In genomic region chr3:126816323-126816722, GRCh38 we compare ENCODE assay signal across 19 cellular contexts.
"Had no signal": no experiment of that assay in that cellular context is flagged by ENCODE, and none has a peak within 500 bp of the region (broad histone marks: within the 10 kb centered on the region; RNA-seq: fewer than 3 reads in every experiment).

No MANE protein-coding gene starts in this region.

- ATAC-seq: left lobe of liver, lower lobe of right lung, mucosa of descending colon had no signal

- H3K9me3 ChIP-seq: lower lobe of right lung, mucosa of descending colon, thyroid gland had no signal

- H3K4me1 Mint-ChIP-seq: activated naive CD4-positive, alpha-beta T cell treated with anti-CD3 and anti-CD28 coated beads, Interleukin-2, amount 10 ng/mL, durations not matched to agents 7 days and 5 days had no signal

- H3K9me3 Mint-ChIP-seq: activated CD4-positive, alpha-beta memory T cell treated with anti-CD3 and anti-CD28 coated beads for 36 hours; activated naive CD4-positive, alpha-beta T cell treated with anti-CD3 and anti-CD28 coated beads, Interleukin-2, amount 10 ng/mL, durations not matched to agents 7 days and 5 days had no signal

- H3K27me3 Mint-ChIP-seq: activated CD4-positive, alpha-beta memory T cell treated with anti-CD3 and anti-CD28 coated beads for 36 hours; activated naive CD4-positive, alpha-beta T cell treated with anti-CD3 and anti-CD28 coated beads, Interleukin-2, amount 10 ng/mL, durations not matched to agents 7 days and 5 days; stimulated activated naive CD8-positive, alpha-beta T cell treated with anti-CD3 and anti-CD28 coated beads, Interleukin-15, Interleukin-2, amounts not matched to agents 100 ng/mL and 50 ng/mL, for 24 hours had no signal

- H3K4me3 ChIP-seq: lower lobe of right lung, mucosa of descending colon, thyroid gland had no signal

- DNase-seq: activated CD4-positive, alpha-beta memory T cell treated with anti-CD3 and anti-CD28 coated beads for 36 hours; activated CD4-positive, alpha-beta T cell treated with anti-CD3 and anti-CD28 coated beads for 48 hours; activated effector memory CD4-positive, alpha-beta T cell treated with anti-CD3 and anti-CD28 coated beads, Interleukin-2, amount 50 U/mL, for 16 hours; activated naive CD4-positive, alpha-beta T cell treated with anti-CD3 and anti-CD28 coated beads, Interleukin-2, amount 10 ng/mL, durations not matched to agents 7 days and 5 days; activated T-cell treated with anti-CD3 and anti-CD28 coated beads for 4 hours; amygdala; cortex of kidney; lower lobe of right lung; mesendoderm; mucosa of descending colon; nephron progenitor cell; nucleus accumbens; stimulated activated CD4-positive, alpha-beta T cell treated with anti-CD3 and anti-CD28 coated beads, Interleukin-12 subunit alpha, Interleukin-12 subunit beta, amount 100 ng/mL, for 4 hours; stimulated activated CD4-positive, alpha-beta T cell treated with anti-CD3 and anti-CD28 coated beads, Interleukin-4, amount 100 ng/mL, for 4 hours; substantia nigra; thyroid gland had no signal

- H3K36me3 ChIP-seq: lower lobe of right lung, thyroid gland had no signal

- H3K27ac Mint-ChIP-seq: activated CD4-positive, alpha-beta memory T cell treated with anti-CD3 and anti-CD28 coated beads for 36 hours; activated naive CD4-positive, alpha-beta T cell treated with anti-CD3 and anti-CD28 coated beads, Interleukin-2, amount 10 ng/mL, durations not matched to agents 7 days and 5 days; stimulated activated naive CD8-positive, alpha-beta T cell treated with anti-CD3 and anti-CD28 coated beads, Interleukin-15, Interleukin-2, amounts not matched to agents 100 ng/mL and 50 ng/mL, for 24 hours had no signal

- H3K4me3 Mint-ChIP-seq: activated CD4-positive, alpha-beta memory T cell treated with anti-CD3 and anti-CD28 coated beads for 36 hours; activated naive CD4-positive, alpha-beta T cell treated with anti-CD3 and anti-CD28 coated beads, Interleukin-2, amount 10 ng/mL, durations not matched to agents 7 days and 5 days; nephron progenitor cell; stimulated activated naive CD8-positive, alpha-beta T cell treated with anti-CD3 and anti-CD28 coated beads, Interleukin-15, Interleukin-2, amounts not matched to agents 100 ng/mL and 50 ng/mL, for 24 hours had no signal

- H3K27me3 ChIP-seq: thyroid gland had no signal

- H3K36me3 Mint-ChIP-seq: activated CD4-positive, alpha-beta memory T cell treated with anti-CD3 and anti-CD28 coated beads for 36 hours; activated naive CD4-positive, alpha-beta T cell treated with anti-CD3 and anti-CD28 coated beads, Interleukin-2, amount 10 ng/mL, durations not matched to agents 7 days and 5 days had no signal

- H3K27ac ChIP-seq: epithelial cell of prostate, lower lobe of right lung, thyroid gland had no signal
